ENCODE assay signal across 9 cellular contexts in genomic region chr12:54384591-54385041, GRCh38. TPM values are rescaled to one million over a fixed set of nuclear protein-coding genes. Genes with fewer than 3 reads are reported as not detected.
A peak's percentile ranks its signal among the peaks of the same experiment; 100 is the strongest.
DNase-seq lines count a peak whose midpoint lies in the region; ATAC-seq and TF ChIP-seq lines count a peak whose summit lies in the region.
"Had no signal": no experiment of that assay in that cellular context is flagged by ENCODE, and none has a peak within 500 bp of the region (broad histone marks: within the 10 kb centered on the region; RNA-seq: fewer than 3 reads in every experiment).

TSS of gene ZNF385A (minus strand) at chr12:54384733. CDS start at chr12:54384514, 219 bp downstream.

- H3F3A ChIP-seq in GM23338 (replicated peaks; ENCODE audit: low read depth), result peaks cover 15% of the 10 kb centered on the region; the same call in 1 of the 2 replicates

- H3K36me3 Mint-ChIP-seq in GM23338 (ENCODE audit: low read depth), result peaks cover 9% of the 10 kb centered on the region; the same call in 2 of the 3 replicates
- H3K36me3 Mint-ChIP-seq in activated CD4-positive, alpha-beta memory T cell treated with anti-CD3 and anti-CD28 coated beads for 36 hours, result no peaks in the 10 kb centered on the region
- no peaks in the 10 kb centered on the region for H3K36me3 Mint-ChIP-seq in effector memory CD8-positive, alpha-beta T cell (ENCODE audit: insufficient read depth)

- no peaks in the 10 kb centered on the region for H3K9me2 ChIP-seq in GM23338 (ENCODE audit: insufficient read depth)
- H3K9me2 ChIP-seq in hepatocyte (replicated peaks; ENCODE audit: insufficient read depth), result no peaks in the 10 kb centered on the region

- 0 out of 2 replicates have a peak, but pooled peaks cover 2% of the 10 kb centered on the region for H3K27me3 ChIP-seq in GM23338 (ENCODE audit: insufficient read depth)
- H3K27me3 ChIP-seq in hepatocyte, result no peaks in the 10 kb centered on the region

- TF ChIP-seq CTCF in GM23338 (conservative IDR thresholded peaks at IDR 0.05; ENCODE audit: low read depth in 2 of 2), result no peak
- TF ChIP-seq CTCF in hepatocyte (IDR thresholded peaks at IDR 0.05; ENCODE audit: poor library complexity), result no peak
- TF ChIP-seq CTCF in subcutaneous adipose tissue (IDR thresholded peaks at IDR 0.05; ENCODE audit: low read depth), result no peak

- 86% methylated on average over 1 of the region's 1 CpG for WGBS in hepatocyte (ENCODE audit: low lambda C conversion rate, missing lambda C conversion rate)

- peak within 1 kb of the TSS; percentile 47; the same call in 1 of the 2 replicates for H3K4me3 ChIP-seq in GM23338
- H3K4me3 ChIP-seq in hepatocyte, result no peak within 1 kb of the TSS

- intact Hi-C loops in activated CD4-positive, alpha-beta memory T cell treated with anti-CD3 and anti-CD28 coated beads for 36 hours (cut with micrococcal nuclease), result no loop called here

- H4K20me1 ChIP-seq in GM23338 (replicated peaks; ENCODE audit: insufficient read depth), result no peaks in the 10 kb centered on the region; the same call in 1 of the 2 replicates
- H4K20me1 ChIP-seq in hepatocyte (ENCODE audit: insufficient read depth, poor library complexity, severe bottlenecking), result no peaks in the 10 kb centered on the region

- peak within 1 kb of the TSS; percentile 41 for H3K4me3 Mint-ChIP-seq in GM23338
- no peak within 1 kb of the TSS for H3K4me3 Mint-ChIP-seq in activated CD4-positive, alpha-beta memory T cell treated with anti-CD3 and anti-CD28 coated beads for 36 hours
- no peak within 1 kb of the TSS for H3K4me3 Mint-ChIP-seq in effector memory CD8-positive, alpha-beta T cell

- no peak within 1 kb of the TSS; the same call in 1 of the 2 replicates for H3K27ac Mint-ChIP-seq in GM23338
- no peak within 1 kb of the TSS for H3K27ac Mint-ChIP-seq in activated CD4-positive, alpha-beta memory T cell treated with anti-CD3 and anti-CD28 coated beads for 36 hours
- peak within 1 kb of the TSS in 1 of 2 donors; percentile 54 for H3K27ac Mint-ChIP-seq in effector memory CD8-positive, alpha-beta T cell

- peak within 1 kb of the TSS; percentile 97 for H3K4me2 ChIP-seq in GM23338
- H3K4me2 ChIP-seq in hepatocyte, result peak within 1 kb of the TSS; percentile 29
- H3K4me2 ChIP-seq: KMS-11 had no signal

- DNase-seq in GM23338 (ENCODE audit: low spot score) (no peak), SIG-M5 (lab: John Stamatoyannopoulos, UW) (peak; percentile 94), hepatocyte (ENCODE audit: low spot score) (no peak), iPS-NIHi7 (ENCODE audit: extremely low spot score) (no peak), NCI-H524 treated with DMSO at 0.1 percent for 48 hours (lab: John Stamatoyannopoulos, UW) (no peak)
- DNase-seq in activated CD4-positive, alpha-beta memory T cell treated with anti-CD3 and anti-CD28 coated beads for 36 hours, result no peak
- DNase-seq in effector memory CD8-positive, alpha-beta T cell, result no peak

- H3K36me3 ChIP-seq in GM23338 (ENCODE audit: insufficient read depth) (peaks cover 5% of the 10 kb centered on the region; the same call in 1 of the 2 replicates), hepatocyte (replicated peaks; ENCODE audit: insufficient read depth, low read depth) (no peaks in the 10 kb centered on the region)

- no peak within 1 kb of the TSS for H3K27ac ChIP-seq in GM23338 (ENCODE audit: low read depth)
- H3K27ac ChIP-seq in hepatocyte, result no peak within 1 kb of the TSS
- H3K27ac ChIP-seq: KMS-11 had no signal

- H3K79me2 ChIP-seq in GM23338 (replicated peaks; ENCODE audit: insufficient read depth), result no peaks in the 10 kb centered on the region
- no peaks in the 10 kb centered on the region for H3K79me2 ChIP-seq in hepatocyte

- POLR2A ChIA-PET in activated CD4-positive, alpha-beta memory T cell treated with anti-CD3 and anti-CD28 coated beads for 36 hours (lab: Charles Lee), result interaction anchor here (0.6 kb wide), 1 partner anchor 52 kb away, joined by 4 read pairs; no protein-coding TSS in a partner anchor

- peaks cover 15% of the 10 kb centered on the region for H3K27me3 Mint-ChIP-seq in GM23338 (ENCODE audit: insufficient read depth, low read depth, poor library complexity)
- no peaks in the 10 kb centered on the region for H3K27me3 Mint-ChIP-seq in activated CD4-positive, alpha-beta memory T cell treated with anti-CD3 and anti-CD28 coated beads for 36 hours
- H3K27me3 Mint-ChIP-seq in effector memory CD8-positive, alpha-beta T cell, result no peaks in the 10 kb centered on the region

- ATAC-seq in GM23338, result peak; percentile 7
- no peak for ATAC-seq in effector memory CD8-positive, alpha-beta T cell (replicated peaks)

- CTCF ChIA-PET in activated CD4-positive, alpha-beta memory T cell treated with anti-CD3 and anti-CD28 coated beads for 36 hours (lab: Charles Lee), result interaction anchor here (0.8 to 1.6 kb wide), 7 partner anchors 8 to 169 kb away, joined by 3 to 8 read pairs (median 3); no protein-coding TSS in a partner anchor

- H3K4me1 Mint-ChIP-seq in GM23338, result peaks cover 60% of the 10 kb centered on the region
- H3K4me1 Mint-ChIP-seq in activated CD4-positive, alpha-beta memory T cell treated with anti-CD3 and anti-CD28 coated beads for 36 hours (ENCODE audit: low read depth), result peaks cover 13% of the 10 kb centered on the region
- H3K4me1 Mint-ChIP-seq in effector memory CD8-positive, alpha-beta T cell (ENCODE audit: low read depth in 2 of 2), result peaks cover 2% of the 10 kb centered on the region in 2 donors

- no peak within 1 kb of the TSS for H2AFZ ChIP-seq in GM23338
- H2AFZ ChIP-seq in hepatocyte, result no peak within 1 kb of the TSS

- H3K4me1 ChIP-seq in GM23338 (ENCODE audit: insufficient read depth), result peaks cover 58% of the 10 kb centered on the region
- H3K4me1 ChIP-seq in hepatocyte (ENCODE audit: insufficient read depth), result peaks cover 14% of the 10 kb centered on the region

- no peaks in the 10 kb centered on the region for H3K9me3 Mint-ChIP-seq in GM23338
- H3K9me3 Mint-ChIP-seq in activated CD4-positive, alpha-beta memory T cell treated with anti-CD3 and anti-CD28 coated beads for 36 hours, result no peaks in the 10 kb centered on the region
- H3K9me3 Mint-ChIP-seq in effector memory CD8-positive, alpha-beta T cell, result no peaks in the 10 kb centered on the region

- H3K9me3 ChIP-seq in hepatocyte (ENCODE audit: low read depth), result no peaks in the 10 kb centered on the region

TF ChIP-seq in GM23338, 12 proteins besides CTCF, POLR2A, EP300 and RAD21:
- no peak for TF ChIP-seq NANOG (IDR thresholded peaks at IDR 0.05; ENCODE audit: borderline replicate concordance)
- TF ChIP-seq CREB1 (CRISPR knock-in tag; IDR thresholded peaks at IDR 0.05; ENCODE audit: low read depth), result no peak

RNA-seq across cellular contexts. Expression of gene ZNF385A, which starts in this region (rescaled TPM):
- 10.9 and 22.3 TPM in 2 replicates for total RNA-seq in GM23338 (2014; rRNA removed; shearing (Covaris generic))
- polyA plus RNA-seq in GM23338 (2016; fragmentation: Nextera tagmentation; extraction: Ambion mirVana) (19.6 and 21.7 TPM in 2 replicates), hepatocyte (4.2 and 4.6 TPM in 2 replicates)
- total RNA-seq in hepatocyte (2.2 and 5.6 TPM in 2 replicates), subcutaneous adipose tissue (10 to 100 TPM in 3 of 4 donors, 1 to 10 TPM in 1; 8.8 to 53.9 (median 21.1) TPM)
- total RNA-seq in activated CD4-positive, alpha-beta memory T cell treated with anti-CD3 and anti-CD28 coated beads for 36 hours, result 1 to 10 TPM; 1.3 TPM
